ENCODE assay signal across 8 cellular contexts in the genomic region with DNA sequence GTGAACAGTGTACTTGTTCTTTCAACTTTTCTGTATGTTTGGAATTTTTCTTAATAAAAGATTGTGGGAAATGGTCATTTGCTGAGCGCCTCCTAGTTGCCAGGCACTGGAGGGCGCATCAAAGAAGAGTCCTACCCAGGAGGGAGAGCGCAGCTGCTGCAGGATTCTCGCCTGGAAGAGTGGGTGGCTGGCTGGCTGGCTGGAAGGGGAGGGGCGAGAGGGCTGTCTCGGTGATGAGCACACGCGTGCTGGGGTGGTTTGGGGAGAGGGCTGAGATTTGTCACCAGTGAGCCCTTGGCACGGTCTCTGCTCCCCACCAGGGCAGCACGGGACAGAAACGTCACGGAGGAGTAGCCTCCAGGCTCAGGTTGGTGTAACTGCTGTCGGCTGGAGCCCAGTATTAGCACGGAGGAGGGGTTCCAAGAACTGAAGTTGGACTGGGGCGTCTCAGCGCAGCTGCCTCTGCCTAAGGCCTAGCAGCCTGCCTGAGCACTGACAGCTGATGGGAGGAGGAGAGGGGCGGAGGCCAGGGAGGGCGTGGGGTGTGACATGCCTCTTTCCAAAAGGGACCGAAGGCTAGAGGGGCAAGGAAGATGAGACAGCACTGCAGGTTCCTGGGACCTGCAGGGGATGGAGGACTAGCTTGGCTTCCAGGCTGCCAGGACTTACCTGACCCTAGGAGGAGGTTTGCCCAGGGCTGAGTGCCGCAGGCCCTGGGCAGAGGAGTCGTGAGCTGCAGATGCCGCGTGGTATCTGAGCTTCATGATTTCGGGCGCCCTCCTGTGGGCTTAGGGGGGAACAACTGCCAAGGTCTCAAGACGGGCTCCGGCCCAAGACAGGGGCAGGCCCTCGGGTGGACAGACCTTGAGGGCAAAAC. TPM values are rescaled to one million over a fixed set of nuclear protein-coding genes. Genes with fewer than 3 reads are reported as not detected.
DNase-seq lines count a peak whose midpoint lies in the region; ATAC-seq and TF ChIP-seq lines count a peak whose summit lies in the region.

No MANE protein-coding gene starts in this region.

- peak; percentile 58 for ATAC-seq in HG03378 (IDR thresholded peaks at IDR 0.05; ENCODE audit: unreplicated experiment)

- H3K4me1 Mint-ChIP-seq in activated CD4-positive, alpha-beta T cell treated with anti-CD3 and anti-CD28 coated beads, Interleukin-2, amount 10 ng/mL, durations not matched to agents 24 days and 14 days = peaks cover 57% of the 10 kb centered on the region

- peaks cover 21 to 53% (median 41%) of the 10 kb centered on the region in 4 donors for H3K4me1 ChIP-seq in liver (ENCODE audit: control insufficient read depth in 4 of 4, insufficient read depth in 4 of 4, low read length in 3 of 4)

- no peak overlapping the region for H3K9ac ChIP-seq in liver (ENCODE audit: low read depth in 1 of 2, low read length in 2 of 2)

- peak; percentile 97 to 98 for TF ChIP-seq RAD21 in liver (IDR thresholded peaks at IDR 0.05)

- intact Hi-C loops in activated CD4-positive, alpha-beta T cell treated with anti-CD3 and anti-CD28 coated beads, Interleukin-2, amount 10 ng/mL, durations not matched to agents 24 days and 14 days (cut with micrococcal nuclease) = loop anchor here (1.0 to 2.0 kb wide), 3 partner anchors 38 to 298 kb away; a partner anchor contains a TSS

- peak; percentile 96 for DNase-seq in Ammon's horn (ENCODE audit: low spot score)
- DNase-seq in GM19238 (ENCODE audit: insufficient read length, low spot score) = peak; percentile 85
- peak; percentile 80 for DNase-seq in NCI-H510A treated with DMSO at 0.1 percent for 48 hours (lab: John Stamatoyannopoulos, UW)
- DNase-seq in activated CD4-positive, alpha-beta T cell treated with anti-CD3 and anti-CD28 coated beads, Interleukin-2, amount 10 ng/mL, durations not matched to agents 24 days and 14 days = peak; percentile 95
- DNase-seq in dedifferentiated amniotic fluid mesenchymal stem cell (ENCODE audit: extremely low spot score) = peak; percentile 90
- peak; percentile 82 for DNase-seq in stimulated activated CD4-positive, alpha-beta T cell treated with anti-CD3 and anti-CD28 coated beads, Interleukin-4, amount 100 ng/mL, for 1 hour

- peaks cover 8% of the 10 kb centered on the region for H3K36me3 Mint-ChIP-seq in activated CD4-positive, alpha-beta T cell treated with anti-CD3 and anti-CD28 coated beads, Interleukin-2, amount 10 ng/mL, durations not matched to agents 24 days and 14 days (ENCODE audit: low read depth)

- no peaks in the 10 kb centered on the region for H3K9me3 ChIP-seq in liver (ENCODE audit: control insufficient read depth in 4 of 4, low read length in 3 of 4)

- H3K27me3 Mint-ChIP-seq in activated CD4-positive, alpha-beta T cell treated with anti-CD3 and anti-CD28 coated beads, Interleukin-2, amount 10 ng/mL, durations not matched to agents 24 days and 14 days = no peaks in the 10 kb centered on the region

- WGBS in liver = 16% methylated on average over 28 of the region's 28 CpGs

- TF ChIP-seq CTCF in liver (IDR thresholded peaks at IDR 0.05; ENCODE audit: low read depth, low read length, missing input control) = peak; percentile 93

- H3K27ac Mint-ChIP-seq in activated CD4-positive, alpha-beta T cell treated with anti-CD3 and anti-CD28 coated beads, Interleukin-2, amount 10 ng/mL, durations not matched to agents 24 days and 14 days = peak overlapping the region; percentile 95

- H3K4me3 ChIP-seq in liver (ENCODE audit: low read depth in 1 of 3, low read length in 3 of 3) = no peak overlapping the region

- no peaks in the 10 kb centered on the region for H3K27me3 ChIP-seq in liver (ENCODE audit: control insufficient read depth in 4 of 4, insufficient read depth in 4 of 4, low read length in 3 of 4)

- peak overlapping the region; percentile 82 for H3K27ac ChIP-seq in liver (ENCODE audit: low read depth in 1 of 2, low read length in 2 of 2)

- peak overlapping the region; percentile 84 for H3K4me3 Mint-ChIP-seq in activated CD4-positive, alpha-beta T cell treated with anti-CD3 and anti-CD28 coated beads, Interleukin-2, amount 10 ng/mL, durations not matched to agents 24 days and 14 days

- H3K9me3 Mint-ChIP-seq in activated CD4-positive, alpha-beta T cell treated with anti-CD3 and anti-CD28 coated beads, Interleukin-2, amount 10 ng/mL, durations not matched to agents 24 days and 14 days = no peaks in the 10 kb centered on the region

- H3K36me3 ChIP-seq in liver (ENCODE audit: control insufficient read depth in 4 of 4, insufficient read depth in 3 of 4, low read depth in 1 of 4, low read length in 3 of 4) = peaks cover 0 to 9% (median 2%) of the 10 kb centered on the region in 4 donors

TF ChIP-seq in liver, 16 proteins besides CTCF, POLR2A, EP300 and RAD21:
- TF ChIP-seq, protein P1, sequence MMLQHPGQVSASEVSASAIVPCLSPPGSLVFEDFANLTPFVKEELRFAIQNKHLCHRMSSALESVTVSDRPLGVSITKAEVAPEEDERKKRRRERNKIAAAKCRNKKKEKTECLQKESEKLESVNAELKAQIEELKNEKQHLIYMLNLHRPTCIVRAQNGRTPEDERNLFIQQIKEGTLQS (IDR thresholded peaks at IDR 0.05) = peak; percentile 35
- no peak for TF ChIP-seq YY1 (IDR thresholded peaks at IDR 0.05)
- peak in 1 of 2 donors; percentile 24 for TF ChIP-seq EGR1 (IDR thresholded peaks at IDR 0.05; ENCODE audit: low read depth in 2 of 2)
- TF ChIP-seq, protein P2, sequence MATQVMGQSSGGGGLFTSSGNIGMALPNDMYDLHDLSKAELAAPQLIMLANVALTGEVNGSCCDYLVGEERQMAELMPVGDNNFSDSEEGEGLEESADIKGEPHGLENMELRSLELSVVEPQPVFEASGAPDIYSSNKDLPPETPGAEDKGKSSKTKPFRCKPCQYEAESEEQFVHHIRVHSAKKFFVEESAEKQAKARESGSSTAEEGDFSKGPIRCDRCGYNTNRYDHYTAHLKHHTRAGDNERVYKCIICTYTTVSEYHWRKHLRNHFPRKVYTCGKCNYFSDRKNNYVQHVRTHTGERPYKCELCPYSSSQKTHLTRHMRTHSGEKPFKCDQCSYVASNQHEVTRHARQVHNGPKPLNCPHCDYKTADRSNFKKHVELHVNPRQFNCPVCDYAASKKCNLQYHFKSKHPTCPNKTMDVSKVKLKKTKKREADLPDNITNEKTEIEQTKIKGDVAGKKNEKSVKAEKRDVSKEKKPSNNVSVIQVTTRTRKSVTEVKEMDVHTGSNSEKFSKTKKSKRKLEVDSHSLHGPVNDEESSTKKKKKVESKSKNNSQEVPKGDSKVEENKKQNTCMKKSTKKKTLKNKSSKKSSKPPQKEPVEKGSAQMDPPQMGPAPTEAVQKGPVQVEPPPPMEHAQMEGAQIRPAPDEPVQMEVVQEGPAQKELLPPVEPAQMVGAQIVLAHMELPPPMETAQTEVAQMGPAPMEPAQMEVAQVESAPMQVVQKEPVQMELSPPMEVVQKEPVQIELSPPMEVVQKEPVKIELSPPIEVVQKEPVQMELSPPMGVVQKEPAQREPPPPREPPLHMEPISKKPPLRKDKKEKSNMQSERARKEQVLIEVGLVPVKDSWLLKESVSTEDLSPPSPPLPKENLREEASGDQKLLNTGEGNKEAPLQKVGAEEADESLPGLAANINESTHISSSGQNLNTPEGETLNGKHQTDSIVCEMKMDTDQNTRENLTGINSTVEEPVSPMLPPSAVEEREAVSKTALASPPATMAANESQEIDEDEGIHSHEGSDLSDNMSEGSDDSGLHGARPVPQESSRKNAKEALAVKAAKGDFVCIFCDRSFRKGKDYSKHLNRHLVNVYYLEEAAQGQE (IDR thresholded peaks at IDR 0.05) = no peak
- TF ChIP-seq HNF4G (IDR thresholded peaks at IDR 0.05) = no peak
- no peak for TF ChIP-seq TAF1 (conservative IDR thresholded peaks at IDR 0.05)
- no peak for TF ChIP-seq SP1 (IDR thresholded peaks at IDR 0.05)
- TF ChIP-seq JUND (IDR thresholded peaks at IDR 0.05) = peak in 1 of 2 donors; percentile 11
- peak; percentile 23 to 49 for TF ChIP-seq RXRA (IDR thresholded peaks at IDR 0.05)
- TF ChIP-seq, protein P3, sequence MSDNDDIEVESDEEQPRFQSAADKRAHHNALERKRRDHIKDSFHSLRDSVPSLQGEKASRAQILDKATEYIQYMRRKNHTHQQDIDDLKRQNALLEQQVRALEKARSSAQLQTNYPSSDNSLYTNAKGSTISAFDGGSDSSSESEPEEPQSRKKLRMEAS (IDR thresholded peaks at IDR 0.05) = peak; percentile 59
- no peak for TF ChIP-seq GABPA (IDR thresholded peaks at IDR 0.05 in 1 of 2, conservative IDR thresholded peaks at IDR 0.05 in 1 of 2)
- no peak for TF ChIP-seq NR2F2 (IDR thresholded peaks at IDR 0.05)
- no peak for TF ChIP-seq HNF4A (conservative IDR thresholded peaks at IDR 0.05)

RNA-seq across cellular contexts. Expression of a gene that starts 5.7 kb away (rescaled TPM):
- total RNA-seq in activated CD4-positive, alpha-beta T cell treated with anti-CD3 and anti-CD28 coated beads, Interleukin-2, amount 10 ng/mL, durations not matched to agents 24 days and 14 days = 0.09 and 0.24 TPM in 2 replicates
- 10 to 100 TPM; 27.7 to 84.1 TPM for total RNA-seq in liver
- 10 to 100 TPM; 69.6 to 83.1 TPM for polyA plus RNA-seq in liver

RNA-seq across cellular contexts. Expression of a gene that starts 37.4 kb away (rescaled TPM):
- total RNA-seq in activated CD4-positive, alpha-beta T cell treated with anti-CD3 and anti-CD28 coated beads, Interleukin-2, amount 10 ng/mL, durations not matched to agents 24 days and 14 days = 14.3 and 16.5 TPM in 2 replicates
- total RNA-seq in liver = 1 to 10 TPM; 8.1 to 8.5 TPM
- 1 to 10 TPM; 3.8 to 4.0 TPM for polyA plus RNA-seq in liver

Comparison
In these comparisons a context has a peak if more than half of its experiments do, and no peak if none do; other contexts are left out.
1. RNA of a gene that starts 5.7 kb away (total RNA-seq): 27.7 to 84.1 TPM in liver; 0.09 to 0.24 TPM in activated CD4-positive, alpha-beta T cell treated with anti-CD3 and anti-CD28 coated beads, Interleukin-2, amount 10 ng/mL, durations not matched to agents 24 days and 14 days; every median in the first group is over 10 times any median in the second.
2. Peak in every context shown above with its lines, with median percentiles within 50 percentile points of each other: DNase-seq.